Comparison of ENCODE assay signal across 1 cellular context in the genomic region with DNA sequence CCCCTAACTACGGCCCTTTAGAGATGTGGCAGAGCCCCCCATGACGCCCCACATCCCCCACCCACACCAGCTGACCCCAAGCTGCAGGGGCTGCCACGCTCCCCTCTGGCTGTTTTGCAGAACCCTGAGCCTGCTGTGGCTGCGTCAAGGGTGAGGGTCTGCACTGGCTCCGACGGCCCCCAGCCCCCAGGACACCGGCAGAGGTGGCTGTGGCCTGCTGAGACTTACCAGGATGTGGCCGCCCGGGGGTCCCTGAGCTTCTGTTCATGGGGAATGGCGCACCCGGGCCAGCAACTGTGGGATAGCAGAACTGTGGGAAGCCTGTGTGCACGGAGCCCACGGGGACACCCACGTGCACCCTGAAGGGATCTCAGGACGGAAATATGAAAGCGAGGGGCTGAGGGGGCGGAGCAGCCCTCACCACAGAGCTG.
TF ChIP-seq lines count a peak whose summit lies in the region.

No MANE protein-coding gene starts in this region.

TF ChIP-seq in SK-N-SH treated with all-trans-retinoic acid at 6 μM for 48 hours, 23 proteins besides CTCF, POLR2A, EP300 and RAD21 (continued from another document):
- TF ChIP-seq RARB (CRISPR knock-in tag; IDR thresholded peaks at IDR 0.05) (no peak), BACH2 (CRISPR knock-in tag; IDR thresholded peaks at IDR 0.05; ENCODE audit: borderline replicate concordance) (no peak), SNAI2 (CRISPR knock-in tag; IDR thresholded peaks at IDR 0.05) (no peak), ZNF8 (CRISPR knock-in tag; IDR thresholded peaks at IDR 0.05) (no peak), ESRRG (CRISPR knock-in tag; IDR thresholded peaks at IDR 0.05) (no peak), GLIS3 (CRISPR knock-in tag; IDR thresholded peaks at IDR 0.05) (no peak), OSR1 (CRISPR knock-in tag; IDR thresholded peaks at IDR 0.05) (no peak), ZNF565 (CRISPR knock-in tag; conservative IDR thresholded peaks at IDR 0.05; ENCODE audit: low read depth) (no peak)
- TF ChIP-seq, protein P1, sequence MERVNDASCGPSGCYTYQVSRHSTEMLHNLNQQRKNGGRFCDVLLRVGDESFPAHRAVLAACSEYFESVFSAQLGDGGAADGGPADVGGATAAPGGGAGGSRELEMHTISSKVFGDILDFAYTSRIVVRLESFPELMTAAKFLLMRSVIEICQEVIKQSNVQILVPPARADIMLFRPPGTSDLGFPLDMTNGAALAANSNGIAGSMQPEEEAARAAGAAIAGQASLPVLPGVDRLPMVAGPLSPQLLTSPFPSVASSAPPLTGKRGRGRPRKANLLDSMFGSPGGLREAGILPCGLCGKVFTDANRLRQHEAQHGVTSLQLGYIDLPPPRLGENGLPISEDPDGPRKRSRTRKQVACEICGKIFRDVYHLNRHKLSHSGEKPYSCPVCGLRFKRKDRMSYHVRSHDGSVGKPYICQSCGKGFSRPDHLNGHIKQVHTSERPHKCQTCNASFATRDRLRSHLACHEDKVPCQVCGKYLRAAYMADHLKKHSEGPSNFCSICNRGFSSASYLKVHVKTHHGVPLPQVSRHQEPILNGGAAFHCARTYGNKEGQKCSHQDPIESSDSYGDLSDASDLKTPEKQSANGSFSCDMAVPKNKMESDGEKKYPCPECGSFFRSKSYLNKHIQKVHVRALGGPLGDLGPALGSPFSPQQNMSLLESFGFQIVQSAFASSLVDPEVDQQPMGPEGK (CRISPR knock-in tag; IDR thresholded peaks at IDR 0.05; ENCODE audit: borderline replicate concordance) = no peak
- TF ChIP-seq, protein P2, sequence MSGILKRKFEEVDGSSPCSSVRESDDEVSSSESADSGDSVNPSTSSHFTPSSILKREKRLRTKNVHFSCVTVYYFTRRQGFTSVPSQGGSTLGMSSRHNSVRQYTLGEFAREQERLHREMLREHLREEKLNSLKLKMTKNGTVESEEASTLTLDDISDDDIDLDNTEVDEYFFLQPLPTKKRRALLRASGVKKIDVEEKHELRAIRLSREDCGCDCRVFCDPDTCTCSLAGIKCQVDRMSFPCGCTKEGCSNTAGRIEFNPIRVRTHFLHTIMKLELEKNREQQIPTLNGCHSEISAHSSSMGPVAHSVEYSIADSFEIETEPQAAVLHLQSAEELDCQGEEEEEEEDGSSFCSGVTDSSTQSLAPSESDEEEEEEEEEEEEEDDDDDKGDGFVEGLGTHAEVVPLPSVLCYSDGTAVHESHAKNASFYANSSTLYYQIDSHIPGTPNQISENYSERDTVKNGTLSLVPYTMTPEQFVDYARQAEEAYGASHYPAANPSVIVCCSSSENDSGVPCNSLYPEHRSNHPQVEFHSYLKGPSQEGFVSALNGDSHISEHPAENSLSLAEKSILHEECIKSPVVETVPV (CRISPR knock-in tag; IDR thresholded peaks at IDR 0.05) = no peak
